11 cellular contexts compared by ENCODE assay signal in the genomic region with DNA sequence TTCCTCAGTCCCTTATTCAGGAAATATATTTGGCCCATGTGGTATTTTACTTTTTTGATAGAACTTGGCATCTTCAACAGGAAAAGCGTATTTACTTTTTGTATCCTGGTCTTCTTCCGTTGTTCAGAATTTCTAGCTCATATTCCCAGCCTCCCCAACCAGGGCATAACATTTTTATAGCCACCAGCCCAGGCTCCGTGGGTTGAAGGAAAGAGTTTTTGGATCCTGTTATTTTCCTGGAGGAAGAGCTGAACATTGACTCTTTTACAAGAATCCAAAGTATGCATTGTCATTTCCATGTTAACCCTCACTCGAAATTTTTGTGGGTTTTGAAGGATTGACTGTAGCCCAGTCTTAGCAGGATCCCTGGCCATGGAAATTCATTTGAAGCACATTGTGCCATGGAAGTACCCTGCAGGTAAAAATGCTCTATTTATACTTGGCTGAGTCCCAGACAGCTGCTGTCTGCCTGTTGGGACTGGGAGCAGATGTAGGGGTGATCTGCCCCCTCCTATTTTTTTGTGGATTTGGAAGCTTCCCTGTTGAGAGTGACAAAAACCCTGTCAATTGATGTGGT.
DNase-seq lines count a peak whose midpoint lies in the region; TF ChIP-seq lines count a peak whose summit lies in the region.
"Had no signal": no experiment of that assay in that cellular context is flagged by ENCODE, and none has a peak within 500 bp of the region (broad histone marks: within the 10 kb centered on the region; RNA-seq: fewer than 3 reads in every experiment).

No MANE protein-coding gene starts in this region.

- no peaks in the 10 kb centered on the region for H3K9me3 Mint-ChIP-seq in activated naive CD4-positive, alpha-beta T cell treated with anti-CD3 and anti-CD28 coated beads, Interleukin-2, amount 50 U/mL, for 24 hours
- H3K9me3 Mint-ChIP-seq in glutamatergic neuron (ENCODE audit: unreplicated experiment) (peaks cover 4% of the 10 kb centered on the region), Caco-2 (ENCODE audit: unreplicated experiment) (no peaks in the 10 kb centered on the region)

- no peaks in the 10 kb centered on the region for H3K27me3 Mint-ChIP-seq in activated naive CD4-positive, alpha-beta T cell treated with anti-CD3 and anti-CD28 coated beads, Interleukin-2, amount 50 U/mL, for 24 hours
- H3K27me3 Mint-ChIP-seq in glutamatergic neuron (ENCODE audit: unreplicated experiment) (no peaks in the 10 kb centered on the region), Caco-2 (ENCODE audit: insufficient read depth, unreplicated experiment) (no peaks in the 10 kb centered on the region)
- H3K27me3 Mint-ChIP-seq: B cell had no signal

- H3K4me1 Mint-ChIP-seq in activated naive CD4-positive, alpha-beta T cell treated with anti-CD3 and anti-CD28 coated beads, Interleukin-2, amount 50 U/mL, for 24 hours: peaks cover 88% of the 10 kb centered on the region
- H3K4me1 Mint-ChIP-seq in glutamatergic neuron (ENCODE audit: low read depth, unreplicated experiment) (peaks cover 41% of the 10 kb centered on the region), Caco-2 (ENCODE audit: low read depth, unreplicated experiment) (peaks cover 29% of the 10 kb centered on the region)

- 48 to 59% methylated on average over 4 of the region's 4 CpGs for WGBS in thyroid gland, 2 donors

- no TSS peak for BruUV-seq in Caco-2 (replicated peaks; lab: Mats Ljungman, UMichigan)

- H3K4me1 ChIP-seq in thyroid gland: peaks cover 54 to 83% of the 10 kb centered on the region in 2 donors
- H3K4me1 ChIP-seq in Caco-2: peaks cover 7% of the 10 kb centered on the region

- H3K36me3 ChIP-seq in SK-N-MC (ENCODE audit: insufficient read depth, low read length) (no peaks in the 10 kb centered on the region), thyroid gland (no peaks in the 10 kb centered on the region), Caco-2 (ENCODE audit: control insufficient read depth, insufficient read depth, low read length) (no peaks in the 10 kb centered on the region)
- H3K36me3 ChIP-seq: stomach had no signal

- H3K27ac Mint-ChIP-seq in activated naive CD4-positive, alpha-beta T cell treated with anti-CD3 and anti-CD28 coated beads, Interleukin-2, amount 50 U/mL, for 24 hours: peak overlapping the region; percentile 38
- H3K27ac Mint-ChIP-seq in glutamatergic neuron (ENCODE audit: unreplicated experiment) (peak overlapping the region; percentile 82), Caco-2 (ENCODE audit: unreplicated experiment) (no peak overlapping the region)
- H3K27ac Mint-ChIP-seq: B cell had no signal

- H3K27ac ChIP-seq in SK-N-MC (peak overlapping the region; percentile 90), thyroid gland (peak overlapping the region in 2 of 3 donors; percentile 67 to 81)

- TF ChIP-seq POLR2A in thyroid gland (IDR thresholded peaks at IDR 0.05): no peak

- TF ChIP-seq CTCF in glutamatergic neuron (IDR thresholded peaks at IDR 0.05; ENCODE audit: partially characterized antibody, unreplicated experiment): no peak
- no peak for TF ChIP-seq CTCF in thyroid gland (IDR thresholded peaks at IDR 0.05)
- TF ChIP-seq CTCF in Caco-2 (IDR thresholded peaks at IDR 0.05; ENCODE audit: insufficient read depth in 1 of 2, low read depth in 1 of 2, low read length in 1 of 2, severe bottlenecking in 1 of 2, unreplicated experiment in 1 of 2): no peak

- H3K27me3 ChIP-seq in thyroid gland: no peaks in the 10 kb centered on the region
- H3K27me3 ChIP-seq in Caco-2 (replicated peaks; ENCODE audit: control insufficient read depth, insufficient read depth, low read length): no peaks in the 10 kb centered on the region
- H3K27me3 ChIP-seq: stomach had no signal

- H3K36me3 Mint-ChIP-seq in activated naive CD4-positive, alpha-beta T cell treated with anti-CD3 and anti-CD28 coated beads, Interleukin-2, amount 50 U/mL, for 24 hours: peaks cover 2% of the 10 kb centered on the region
- H3K36me3 Mint-ChIP-seq in glutamatergic neuron (ENCODE audit: unreplicated experiment): no peaks in the 10 kb centered on the region
- H3K36me3 Mint-ChIP-seq in Caco-2 (ENCODE audit: insufficient read depth, unreplicated experiment): peaks cover 2% of the 10 kb centered on the region

- H3K4me3 Mint-ChIP-seq in activated naive CD4-positive, alpha-beta T cell treated with anti-CD3 and anti-CD28 coated beads, Interleukin-2, amount 50 U/mL, for 24 hours: no peak overlapping the region
- H3K4me3 Mint-ChIP-seq in glutamatergic neuron (ENCODE audit: unreplicated experiment): peak overlapping the region; percentile 9
- H3K4me3 Mint-ChIP-seq in Caco-2 (ENCODE audit: unreplicated experiment): no peak overlapping the region
- H3K4me3 Mint-ChIP-seq: B cell had no signal

- no peaks in the 10 kb centered on the region for H3K9me3 ChIP-seq in SK-N-MC (ENCODE audit: low read depth, low read length)
- H3K9me3 ChIP-seq in thyroid gland: no peaks in the 10 kb centered on the region
- H3K9me3 ChIP-seq in Caco-2: no peaks in the 10 kb centered on the region
- H3K9me3 ChIP-seq: stomach had no signal

- intact Hi-C loops in thyroid gland (cut with DNase I): no loop called here
- intact Hi-C loops in Caco-2 (cut with micrococcal nuclease; ENCODE audit: unreplicated experiment): no loop called here

- POLR2A ChIA-PET in Caco-2 (lab: Charles Lee): no interaction called here

- H3K9ac ChIP-seq in SK-N-MC (ENCODE audit: insufficient read length): no peak overlapping the region

- CTCF ChIA-PET in Caco-2 (lab: Charles Lee): interaction anchor here (0.8 kb wide), 1 partner anchor 183 kb away, joined by 3 read pairs; no protein-coding TSS in a partner anchor

- H3K4me3 ChIP-seq in SK-N-MC (peak overlapping the region; percentile 60), thyroid gland (replicated peaks in 1 of 3) (no peak overlapping the region), Caco-2 (ENCODE audit: low read depth, low read length) (no peak overlapping the region)
- H3K4me3 ChIP-seq: stomach had no signal

- DNase-seq in activated naive CD4-positive, alpha-beta T cell treated with anti-CD3 and anti-CD28 coated beads, Interleukin-2, amount 50 U/mL, for 16 hours: no peak
- DNase-seq in SK-N-MC (ENCODE audit: low read depth, low spot score): peak; percentile 72
- DNase-seq in glutamatergic neuron: no peak
- DNase-seq in thyroid gland: no peak
- no peak for DNase-seq in Caco-2
- DNase-seq in NCI-H1048 (lab: John Stamatoyannopoulos, UW): no peak
- DNase-seq in NCI-H1436 treated with DMSO at 0.1 percent for 48 hours (lab: John Stamatoyannopoulos, UW): no peak
- DNase-seq: NCI-H2029 treated with DMSO at 0.1 percent for 48 hours, stomach had no signal
